Comparison of ENCODE assay signal across 11 cellular contexts in genomic region chr14:71711619-71712018, GRCh38.
DNase-seq lines count a peak whose midpoint lies in the region; ATAC-seq and TF ChIP-seq lines count a peak whose summit lies in the region.
"Had no signal": no experiment of that assay in that cellular context is flagged by ENCODE, and none has a peak within 500 bp of the region (broad histone marks: within the 10 kb centered on the region; RNA-seq: fewer than 3 reads in every experiment).

No MANE protein-coding gene starts in this region.

- H3K36me3 ChIP-seq in BJ (ENCODE audit: control insufficient read depth, insufficient read depth, low read length) = peaks cover 4% of the 10 kb centered on the region

- peak overlapping the region; percentile 37 to 78 for H3K27ac ChIP-seq in coronary artery

- no peak for TF ChIP-seq CTCF in BJ (IDR thresholded peaks at IDR 0.05; ENCODE audit: insufficient read depth, low read depth, low read length)
- no peak for TF ChIP-seq CTCF in coronary artery (IDR thresholded peaks at IDR 0.05)
- no peak for TF ChIP-seq CTCF in nephron (IDR thresholded peaks at IDR 0.05; ENCODE audit: unreplicated experiment in 3 of 3)

- ATAC-seq in GM18868 (IDR thresholded peaks at IDR 0.05; ENCODE audit: unreplicated experiment) = no peak
- ATAC-seq in GM19397 (IDR thresholded peaks at IDR 0.05; ENCODE audit: unreplicated experiment) = no peak
- ATAC-seq in naive thymus-derived CD8-positive, alpha-beta T cell = no peak

- POLR2A ChIA-PET in BJ (lab: Charles Lee) = no interaction called here
- POLR2A ChIA-PET in naive thymus-derived CD8-positive, alpha-beta T cell (lab: Charles Lee) = no interaction called here

- no peaks in the 10 kb centered on the region for H3K27me3 ChIP-seq in BJ (ENCODE audit: control insufficient read depth, insufficient read depth, low read length)

- H3K27me3 Mint-ChIP-seq in nephron (ENCODE audit: low read depth) = peaks cover 11% of the 10 kb centered on the region
- no peaks in the 10 kb centered on the region for H3K27me3 Mint-ChIP-seq in naive thymus-derived CD8-positive, alpha-beta T cell
- H3K27me3 Mint-ChIP-seq: activated naive CD8-positive, alpha-beta T cell treated with anti-CD3 and anti-CD28 coated beads for 36 hours; IgD-negative memory B cell had no signal

- no peak overlapping the region for H3K4me3 ChIP-seq in BJ (ENCODE audit: low read depth, low read length)
- no peak overlapping the region for H3K4me3 ChIP-seq in coronary artery
- H3K4me3 ChIP-seq: lung had no signal

- CTCF ChIA-PET in BJ (lab: Yijun Ruan, JAX) = interaction anchor here (0.7 to 1.5 kb wide), 5 partner anchors 8 to 573 kb away, joined by 3 to 5 read pairs (median 3); no protein-coding TSS in a partner anchor

- peak overlapping the region; percentile 50 to 79 (median 75) for H3K27ac Mint-ChIP-seq in nephron
- peak overlapping the region in 3 of 10 donors; percentile 33 to 53 (median 52) for H3K27ac Mint-ChIP-seq in naive thymus-derived CD8-positive, alpha-beta T cell

- H3K36me3 Mint-ChIP-seq in nephron (ENCODE audit: low read depth) = peaks cover 17% of the 10 kb centered on the region
- peaks cover 15 to 66% (median 41%) of the 10 kb centered on the region in 3 donors for H3K36me3 Mint-ChIP-seq in naive thymus-derived CD8-positive, alpha-beta T cell

- H3K4me1 Mint-ChIP-seq in nephron = peaks cover 18% of the 10 kb centered on the region
- H3K4me1 Mint-ChIP-seq in naive thymus-derived CD8-positive, alpha-beta T cell = peaks cover 5 to 13% (median 9%) of the 10 kb centered on the region in 4 donors

- no peaks in the 10 kb centered on the region for H3K9me3 Mint-ChIP-seq in nephron
- no peaks in the 10 kb centered on the region for H3K9me3 Mint-ChIP-seq in naive thymus-derived CD8-positive, alpha-beta T cell
- H3K9me3 Mint-ChIP-seq: activated naive CD8-positive, alpha-beta T cell treated with anti-CD3 and anti-CD28 coated beads for 36 hours; IgD-negative memory B cell had no signal

- H3K4me3 Mint-ChIP-seq in nephron = no peak overlapping the region
- H3K4me3 Mint-ChIP-seq in naive thymus-derived CD8-positive, alpha-beta T cell = no peak overlapping the region
- H3K4me3 Mint-ChIP-seq: activated naive CD8-positive, alpha-beta T cell treated with anti-CD3 and anti-CD28 coated beads for 36 hours; IgD-negative memory B cell had no signal

- peak; percentile 87 for DNase-seq in BJ (ENCODE audit: low read depth)
- peak; percentile 87 for DNase-seq in LHCN-M2 (ENCODE audit: low read depth)
- no peak for DNase-seq in coronary artery (ENCODE audit: low spot score)
- no peak for DNase-seq in activated gamma-delta T cell (lab: John Stamatoyannopoulos, UW)
- no peak for DNase-seq in naive thymus-derived CD8-positive, alpha-beta T cell
- DNase-seq: activated naive CD8-positive, alpha-beta T cell treated with anti-CD3 and anti-CD28 coated beads for 36 hours had no signal

Comparison
In these comparisons a context has a peak if more than half of its experiments do, and no peak if none do; other contexts are left out.
1. DNase-seq: peak in BJ (single experiment) and LHCN-M2 (single experiment); none in coronary artery (single experiment), activated gamma-delta T cell (single experiment) and naive thymus-derived CD8-positive, alpha-beta T cell (0 of 10).